In genomic region chr1:157785241-157785640, GRCh38 we compare ENCODE assay signal across 28 cellular contexts. TPM values are rescaled to one million over a fixed set of nuclear protein-coding genes. Genes with fewer than 3 reads are reported as not detected.
DNase-seq lines count a peak whose midpoint lies in the region; ATAC-seq and TF ChIP-seq lines count a peak whose summit lies in the region.
"Had no signal": no experiment of that assay in that cellular context is flagged by ENCODE, and none has a peak within 500 bp of the region (broad histone marks: within the 10 kb centered on the region; RNA-seq: fewer than 3 reads in every experiment).

No MANE protein-coding gene starts in this region.

- TF ChIP-seq CTCF in GM23338 (conservative IDR thresholded peaks at IDR 0.05; ENCODE audit: low read depth in 2 of 2) (no peak), OCI-LY7 (conservative IDR thresholded peaks at IDR 0.05; ENCODE audit: low read length) (no peak), upper lobe of right lung (IDR thresholded peaks at IDR 0.05) (no peak)

- H3K4me3 Mint-ChIP-seq in GM23338 (no peak overlapping the region), memory B cell (peak overlapping the region; percentile 12)
- H3K4me3 Mint-ChIP-seq: CD4-positive, CD25-positive, alpha-beta regulatory T cell; HFFc6 had no signal

- H2AFZ ChIP-seq in GM23338 (peak overlapping the region; percentile 34), OCI-LY7 (ENCODE audit: low read length) (peak overlapping the region; percentile 2; the same call in 1 of the 2 replicates)
- H2AFZ ChIP-seq: GM23248 had no signal

- H3K36me3 ChIP-seq in GM23338 (ENCODE audit: insufficient read depth): no peaks in the 10 kb centered on the region
- H3K36me3 ChIP-seq in OCI-LY7 (ENCODE audit: insufficient read depth, low read length): peaks cover 15% of the 10 kb centered on the region; the same call in 1 of the 2 replicates
- no peaks in the 10 kb centered on the region for H3K36me3 ChIP-seq in upper lobe of right lung
- H3K36me3 ChIP-seq: BLaER1, HAP-1, Peyer's patch had no signal

- H4K20me1 ChIP-seq in GM23338 (replicated peaks; ENCODE audit: insufficient read depth) (no peaks in the 10 kb centered on the region), OCI-LY7 (ENCODE audit: insufficient read depth, low read length) (no peaks in the 10 kb centered on the region)
- H4K20me1 ChIP-seq: BLaER1 had no signal

- H3K4me3 ChIP-seq in GM23338 (no peak overlapping the region), OCI-LY7 (ENCODE audit: low read depth, low read length, poor library complexity, severe bottlenecking) (no peak overlapping the region), upper lobe of right lung (no peak overlapping the region)
- H3K4me3 ChIP-seq: BLaER1, GM23248, HAP-1, Peyer's patch, SK-N-MC had no signal

- H3K9me3 ChIP-seq in OCI-LY7 (ENCODE audit: low read length): peaks cover 21% of the 10 kb centered on the region; the same call in 1 of the 2 replicates
- H3K9me3 ChIP-seq in upper lobe of right lung: no peaks in the 10 kb centered on the region
- H3K9me3 ChIP-seq: BLaER1, HAP-1, Peyer's patch had no signal

- no TSS peak for BruUV-seq in OCI-LY7 (replicated peaks; lab: Mats Ljungman, UMichigan)

- no peak overlapping the region for H3K27ac ChIP-seq in GM23338 (ENCODE audit: low read depth)
- peak overlapping the region; percentile 71 for H3K27ac ChIP-seq in OCI-LY7 (ENCODE audit: low read depth, low read length, poor library complexity, severe bottlenecking)
- H3K27ac ChIP-seq in upper lobe of right lung: no peak overlapping the region
- H3K27ac ChIP-seq: BLaER1, GM23248, HL-60, SK-N-MC had no signal

- POLR2A ChIA-PET in OCI-LY7 (lab: Charles Lee): interaction anchor here (0.9 to 3.3 kb wide), 6 partner anchors 8 to 95 kb away, joined by 3 to 22 read pairs (median 4); partner anchors contain the start of gene FCRL2

- H3F3A ChIP-seq in GM23338 (replicated peaks; ENCODE audit: low read depth): no peaks in the 10 kb centered on the region

- H3K4me1 Mint-ChIP-seq in GM23338 (no peaks in the 10 kb centered on the region), memory B cell (peaks cover 68% of the 10 kb centered on the region)

- H3K36me3 Mint-ChIP-seq in GM23338 (ENCODE audit: low read depth) (no peaks in the 10 kb centered on the region), memory B cell (peaks cover 29% of the 10 kb centered on the region)
- H3K36me3 Mint-ChIP-seq: CD4-positive, CD25-positive, alpha-beta regulatory T cell had no signal

- H3K27ac Mint-ChIP-seq in GM23338 (no peak overlapping the region), memory B cell (peak overlapping the region; percentile 67)
- H3K27ac Mint-ChIP-seq: HFFc6 had no signal

- DNase-seq in GM23338 (ENCODE audit: low spot score): no peak
- DNase-seq in OCI-LY7 (ENCODE audit: low spot score): peak; percentile 78
- DNase-seq in memory B cell (ENCODE audit: low spot score in 2 of 2): no peak
- no peak for DNase-seq in upper lobe of right lung
- DNase-seq: CD4-positive, CD25-positive, alpha-beta regulatory T cell; GM23248; HFFc6; NCI-H1105; NCI-H1436 treated with DMSO at 0.1 percent for 48 hours; NCI-H187 treated with DMSO at 0.1 percent for 48 hours; NCI-H2107; NCI-H524; NCI-H748 treated with DMSO at 0.1 percent for 48 hours; OCI-M1; Peyer's patch; SIG-M5; SW 1271 had no signal

- H3K27me3 Mint-ChIP-seq in GM23338 (ENCODE audit: insufficient read depth, low read depth, poor library complexity) (no peaks in the 10 kb centered on the region), memory B cell (no peaks in the 10 kb centered on the region)
- H3K27me3 Mint-ChIP-seq: CD4-positive, CD25-positive, alpha-beta regulatory T cell had no signal

- CTCF ChIA-PET in OCI-LY7 (lab: Charles Lee; ENCODE audit: unreplicated experiment): no interaction called here

- ATAC-seq in GM23338: no peak
- ATAC-seq in memory B cell (ENCODE audit: low read depth): peak; percentile 34
- peak; percentile 61 for ATAC-seq in upper lobe of right lung
- ATAC-seq in GM18868 (IDR thresholded peaks at IDR 0.05; ENCODE audit: unreplicated experiment): no peak
- ATAC-seq in HG02884 (IDR thresholded peaks at IDR 0.05; ENCODE audit: unreplicated experiment): no peak
- no peak for ATAC-seq in HG03520 (IDR thresholded peaks at IDR 0.05; ENCODE audit: unreplicated experiment)

- H3K9me3 Mint-ChIP-seq in GM23338 (no peaks in the 10 kb centered on the region; the same call in 2 of the 3 replicates), memory B cell (peaks cover 5% of the 10 kb centered on the region)

- intact Hi-C loops in OCI-LY7 (cut with micrococcal nuclease; ENCODE audit: unreplicated experiment) (no loop called here), upper lobe of right lung (cut with DNase I) (no loop called here)

- no peaks in the 10 kb centered on the region for H3K4me1 ChIP-seq in GM23338 (ENCODE audit: insufficient read depth)
- peaks cover 68% of the 10 kb centered on the region for H3K4me1 ChIP-seq in OCI-LY7 (ENCODE audit: insufficient read depth, low read length, poor library complexity, severe bottlenecking)
- H3K4me1 ChIP-seq in upper lobe of right lung: no peaks in the 10 kb centered on the region
- H3K4me1 ChIP-seq: HAP-1 had no signal

- H3K4me2 ChIP-seq in GM23338: no peak overlapping the region
- peak overlapping the region; percentile 68 for H3K4me2 ChIP-seq in OCI-LY7 (ENCODE audit: low read length)
- H3K4me2 ChIP-seq: BLaER1 had no signal

- H3K79me2 ChIP-seq in GM23338 (replicated peaks; ENCODE audit: insufficient read depth) (no peaks in the 10 kb centered on the region), OCI-LY7 (ENCODE audit: insufficient read depth, low read depth, low read length) (no peaks in the 10 kb centered on the region)

- H3K9me2 ChIP-seq in GM23338 (ENCODE audit: insufficient read depth) (peaks cover 7% of the 10 kb centered on the region; the same call in 1 of the 2 replicates), OCI-LY7 (ENCODE audit: insufficient read depth, low read length) (no peaks in the 10 kb centered on the region)

- H3K27me3 ChIP-seq in GM23338 (ENCODE audit: insufficient read depth): no peaks in the 10 kb centered on the region
- no peaks in the 10 kb centered on the region for H3K27me3 ChIP-seq in upper lobe of right lung
- H3K27me3 ChIP-seq: BLaER1, Peyer's patch had no signal

TF ChIP-seq in GM23338, 12 proteins besides CTCF, POLR2A, EP300 and RAD21:
- TF ChIP-seq POLR2AphosphoS5 (IDR thresholded peaks at IDR 0.05; ENCODE audit: low read depth) (no peak), CREB1 (CRISPR knock-in tag; IDR thresholded peaks at IDR 0.05; ENCODE audit: low read depth) (no peak), ZNF331 (CRISPR knock-in tag; IDR thresholded peaks at IDR 0.05; ENCODE audit: low read depth) (no peak), EZH2 (IDR thresholded peaks at IDR 0.05; ENCODE audit: low read depth, unreplicated experiment) (no peak), ZNF114 (CRISPR knock-in tag; IDR thresholded peaks at IDR 0.05) (no peak)
- TF ChIP-seq, protein P1, sequence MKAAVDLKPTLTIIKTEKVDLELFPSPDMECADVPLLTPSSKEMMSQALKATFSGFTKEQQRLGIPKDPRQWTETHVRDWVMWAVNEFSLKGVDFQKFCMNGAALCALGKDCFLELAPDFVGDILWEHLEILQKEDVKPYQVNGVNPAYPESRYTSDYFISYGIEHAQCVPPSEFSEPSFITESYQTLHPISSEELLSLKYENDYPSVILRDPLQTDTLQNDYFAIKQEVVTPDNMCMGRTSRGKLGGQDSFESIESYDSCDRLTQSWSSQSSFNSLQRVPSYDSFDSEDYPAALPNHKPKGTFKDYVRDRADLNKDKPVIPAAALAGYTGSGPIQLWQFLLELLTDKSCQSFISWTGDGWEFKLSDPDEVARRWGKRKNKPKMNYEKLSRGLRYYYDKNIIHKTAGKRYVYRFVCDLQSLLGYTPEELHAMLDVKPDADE (IDR thresholded peaks at IDR 0.05): no peak

RNA-seq across cellular contexts. Expression of gene FCRL2, which starts 8.3 kb away (rescaled TPM):
- total RNA-seq in GM23338 (2014; rRNA removed; shearing (Covaris generic)): not detected in 2 replicates
- not detected in 2 replicates for polyA plus RNA-seq in GM23338 (2016; fragmentation: Nextera tagmentation; extraction: Ambion mirVana)
- total RNA-seq in OCI-LY7 (2014; rRNA removed; shearing (Covaris generic)): 9.5 and 11.5 TPM in 2 replicates
- total RNA-seq in OCI-LY7 (2022) (6.6 and 8.1 TPM in 2 replicates), upper lobe of right lung (0.20 TPM)
- total RNA-seq: A172, Daoy, G401, GM23248, HFFc6, M059J had no signal
- polyA plus RNA-seq: GM23248 had no signal

RNA-seq across cellular contexts. Expression of gene FCRL1, which starts 34.7 kb away (rescaled TPM):
- not detected in 2 replicates for total RNA-seq in GM23338 (2014; rRNA removed; shearing (Covaris generic))
- not detected in 2 replicates for polyA plus RNA-seq in GM23338 (2016; fragmentation: Nextera tagmentation; extraction: Ambion mirVana)
- 42.5 and 62.8 TPM in 2 replicates for total RNA-seq in OCI-LY7 (2014; rRNA removed; shearing (Covaris generic))
- 72.6 and 98.3 TPM in 2 replicates for total RNA-seq in OCI-LY7 (2022)
- total RNA-seq in upper lobe of right lung: 1.4 TPM
- total RNA-seq: A172, Daoy, G401, GM23248, HFFc6, M059J had no signal
- polyA plus RNA-seq: GM23248 had no signal

RNA-seq across cellular contexts. Expression of gene CD5L, which starts 56.4 kb away (rescaled TPM):
- not detected in 2 replicates for total RNA-seq in GM23338 (2014; rRNA removed; shearing (Covaris generic))
- not detected in 2 replicates for polyA plus RNA-seq in GM23338 (2016; fragmentation: Nextera tagmentation; extraction: Ambion mirVana)
- total RNA-seq in OCI-LY7 (2014; rRNA removed; shearing (Covaris generic)): not detected in 2 replicates
- not detected in 2 replicates for total RNA-seq in OCI-LY7 (2022)
- total RNA-seq in upper lobe of right lung: 0.93 TPM
- total RNA-seq: A172; CD4-positive, CD25-positive, alpha-beta regulatory T cell; Daoy; G401; GM23248; HFFc6; Peyer's patch had no signal
- polyA plus RNA-seq: CD4-positive, CD25-positive, alpha-beta regulatory T cell; GM23248 had no signal

Comparison
In these comparisons a context has a peak if more than half of its experiments do, and no peak if none do; other contexts are left out.
1. ATAC-seq: peak in memory B cell (single experiment) and upper lobe of right lung (single experiment); none in GM23338 (single experiment), GM18868 (single experiment), HG02884 (single experiment) and HG03520 (single experiment).
2. RNA of gene FCRL1, which starts 34.7 kb away (total RNA-seq): 42.5 to 98.3 TPM in OCI-LY7; 1.4 TPM in upper lobe of right lung (single experiment) and not detected in GM23338; every median in the first group is over 10 times any median in the second.